Comparison of ENCODE assay signal across 25 cellular contexts in genomic region chr16:17196526-17196925, GRCh38.
DNase-seq lines count a peak whose midpoint lies in the region; ATAC-seq, FAIRE-seq and TF ChIP-seq lines count a peak whose summit lies in the region.
"Had no signal": no experiment of that assay in that cellular context is flagged by ENCODE, and none has a peak within 500 bp of the region (broad histone marks: within the 10 kb centered on the region; RNA-seq: fewer than 3 reads in every experiment).

No MANE protein-coding gene starts in this region.

- H2BK5ac ChIP-seq in neuronal stem cell (ENCODE audit: low read length), result no peak overlapping the region

- peak overlapping the region; percentile 56 for H3K27ac Mint-ChIP-seq in T-helper 17 cell
- H3K27ac Mint-ChIP-seq: B cell; CD4-positive, alpha-beta T cell had no signal

- no peak overlapping the region for H2BK12ac ChIP-seq in neuronal stem cell (ENCODE audit: low read length)

- no peak for TF ChIP-seq RAD21 in HepG2 (CRISPR knock-in tag; IDR thresholded peaks at IDR 0.05)

- ATAC-seq in HepG2, result no peak
- no peak for ATAC-seq in right lobe of liver
- ATAC-seq in T-helper 17 cell, result no peak
- ATAC-seq in HG03439 (IDR thresholded peaks at IDR 0.05; ENCODE audit: unreplicated experiment), result no peak
- ATAC-seq: A549, GM12878 had no signal

- H3K27me3 ChIP-seq in HepG2 (ENCODE audit: control insufficient read depth in 1 of 2, insufficient read depth in 2 of 2, low read length in 2 of 2) (peaks cover 0 to 8% of the 10 kb centered on the region in 2 experiments; a peak in 2 of 5 replicates), right lobe of liver (no peaks in the 10 kb centered on the region), neuronal stem cell (ENCODE audit: control insufficient read depth in 3 of 3, insufficient read depth in 3 of 3, low read depth in 1 of 3, low read length in 3 of 3) (no peaks in the 10 kb centered on the region)
- H3K27me3 ChIP-seq: BLaER1 treated with 17β-estradiol and CSF1 and Interleukin-3, amounts not matched to agents 10 nM and 100 nM had no signal

- H3K4me2 ChIP-seq in HepG2 (ENCODE audit: low read depth, low read length) (no peak overlapping the region), neuronal stem cell (ENCODE audit: insufficient read depth, low read length, poor library complexity, severe bottlenecking) (no peak overlapping the region)
- H3K4me2 ChIP-seq: A549; BLaER1 treated with 17β-estradiol and CSF1 and Interleukin-3, amounts not matched to agents 10 nM and 100 nM had no signal

- POLR2A ChIA-PET in HepG2 (lab: Yijun Ruan, JAX), result no interaction called here

- intact Hi-C loops in HepG2 (cut with micrococcal nuclease; ENCODE audit: unreplicated experiment), result no loop called here
- intact Hi-C loops in right lobe of liver (cut with DNase I), result no loop called here

- no peak overlapping the region for H3K4me3 Mint-ChIP-seq in T-helper 17 cell
- H3K4me3 Mint-ChIP-seq: B cell; CD4-positive, alpha-beta T cell; CD8-positive, alpha-beta memory T cell had no signal

- in situ Hi-C loops in HepG2 (cut with HindIII; ENCODE audit: extremely low pct_ligation_motif_present, low pct_unique_long_range_greater_than_20kb), result no loop called here

- H3K4me1 Mint-ChIP-seq in T-helper 17 cell, result peaks cover 8% of the 10 kb centered on the region
- H3K4me1 Mint-ChIP-seq: B cell had no signal

- TF ChIP-seq CTCF in HepG2 (CRISPR knock-in tag; IDR thresholded peaks at IDR 0.05) (no peak), right lobe of liver (IDR thresholded peaks at IDR 0.05) (no peak)

- DNase-seq in HepG2 (ENCODE audit: low spot score) (no peak), right lobe of liver (no peak), T-helper 17 cell (no peak), neuronal stem cell (ENCODE audit: low spot score) (no peak)
- no peak for DNase-seq in activated naive CD4-positive, alpha-beta T cell (lab: John Stamatoyannopoulos, UW)
- DNase-seq: AML-193; CD4-positive, alpha-beta T cell; CD8-positive, alpha-beta memory T cell; COR-L47; DMS 273 treated with DMSO at 0.1 percent for 48 hours; DMS153; DMS53; DMS79; DND-41; EL; GDM1 had no signal

- no peak overlapping the region for H3K27ac ChIP-seq in HepG2 (ENCODE audit: extremely low read length, insufficient read depth, low read length)
- H3K27ac ChIP-seq in right lobe of liver, result no peak overlapping the region
- no peak overlapping the region for H3K27ac ChIP-seq in neuronal stem cell (replicated peaks; ENCODE audit: low read length)
- H3K27ac ChIP-seq: 22Rv1; A549; BLaER1 treated with 17β-estradiol and CSF1 and Interleukin-3, amounts not matched to agents 10 nM and 100 nM; C4-2B had no signal

- H3K9ac ChIP-seq in HepG2 (ENCODE audit: insufficient read depth, low read depth, low read length) (no peak overlapping the region), neuronal stem cell (ENCODE audit: low read depth, low read length, poor library complexity) (peak overlapping the region; percentile 10)
- H3K9ac ChIP-seq: BLaER1 treated with 17β-estradiol and CSF1 and Interleukin-3, amounts not matched to agents 10 nM and 100 nM had no signal

- H3K9me3 ChIP-seq in HepG2 (ENCODE audit: low read length) (no peaks in the 10 kb centered on the region), right lobe of liver (no peaks in the 10 kb centered on the region), T-helper 17 cell (ENCODE audit: control insufficient read depth, low read length, poor library complexity, severe bottlenecking) (no peaks in the 10 kb centered on the region), neuronal stem cell (replicated peaks in 1 of 2; ENCODE audit: control insufficient read depth in 2 of 2, insufficient read depth in 1 of 2, low read depth in 1 of 2, low read length in 2 of 2) (no peaks in the 10 kb centered on the region)
- H3K9me3 ChIP-seq: A549 had no signal

- no peak overlapping the region for H2AK5ac ChIP-seq in neuronal stem cell (ENCODE audit: low read depth, low read length)

- no peak overlapping the region for H2BK15ac ChIP-seq in neuronal stem cell (ENCODE audit: low read length)

- no peak overlapping the region for H4K8ac ChIP-seq in neuronal stem cell (ENCODE audit: low read depth, low read length)

- CTCF ChIA-PET in HepG2 (lab: Yijun Ruan, JAX; ENCODE audit: low intra/inter-chr PET ratio, low total read pairs), result no interaction called here

- no peak for FAIRE-seq in HepG2 (lab: Jason Lieb, UNC)
- FAIRE-seq: A549, GM12878, GM12892, GM18507 had no signal

- no peak overlapping the region for H3K18ac ChIP-seq in neuronal stem cell (ENCODE audit: low read length)

- H3K4me1 ChIP-seq in HepG2 (ENCODE audit: insufficient read depth, low read length), result no peaks in the 10 kb centered on the region
- no peaks in the 10 kb centered on the region for H3K4me1 ChIP-seq in right lobe of liver
- H3K4me1 ChIP-seq in neuronal stem cell (ENCODE audit: control insufficient read depth in 2 of 2, insufficient read depth in 1 of 2, low read depth in 1 of 2, low read length in 2 of 2), result peaks cover 0 to 2% of the 10 kb centered on the region in 2 donors
- H3K4me1 ChIP-seq: A549; BLaER1 treated with 17β-estradiol and CSF1 and Interleukin-3, amounts not matched to agents 10 nM and 100 nM had no signal

- H2AFZ ChIP-seq in HepG2 (ENCODE audit: low read length) (no peak overlapping the region), neuronal stem cell (ENCODE audit: low read length) (no peak overlapping the region)

- no peak overlapping the region for H3K4ac ChIP-seq in neuronal stem cell (ENCODE audit: low read length)

- H4K20me1 ChIP-seq in HepG2 (ENCODE audit: insufficient read depth, low read length), result no peaks in the 10 kb centered on the region

- no peaks in the 10 kb centered on the region for H3K27me3 Mint-ChIP-seq in T-helper 17 cell
- H3K27me3 Mint-ChIP-seq: B cell; CD4-positive, alpha-beta T cell; CD8-positive, alpha-beta memory T cell had no signal

- no peak overlapping the region for H4K91ac ChIP-seq in neuronal stem cell (ENCODE audit: low read depth, low read length, poor library complexity)

- no peaks in the 10 kb centered on the region for H3K79me2 ChIP-seq in HepG2 (ENCODE audit: insufficient read depth, low read length)

- TF ChIP-seq POLR2A in HepG2 (IDR thresholded peaks at IDR 0.05; ENCODE audit: insufficient read depth in 1 of 2, low read depth in 2 of 2, low read length in 2 of 2) (no peak), right lobe of liver (IDR thresholded peaks at IDR 0.05) (no peak)

- no peak overlapping the region for H2BK120ac ChIP-seq in neuronal stem cell (ENCODE audit: low read depth, low read length)

- no peak overlapping the region for H3K23ac ChIP-seq in neuronal stem cell (ENCODE audit: low read depth, low read length, poor library complexity)

- no peak overlapping the region for H3K14ac ChIP-seq in neuronal stem cell (ENCODE audit: low read length)

- no peaks in the 10 kb centered on the region for H3K79me1 ChIP-seq in neuronal stem cell (ENCODE audit: low read depth, low read length)

- H3K4me3 ChIP-seq in HepG2 (replicated peaks in 1 of 3; ENCODE audit: insufficient read depth in 1 of 3, low read depth in 2 of 3, low read length in 3 of 3), result no peak overlapping the region
- no peak overlapping the region for H3K4me3 ChIP-seq in right lobe of liver
- H3K4me3 ChIP-seq in neuronal stem cell (ENCODE audit: low read length in 2 of 2), result no peak overlapping the region
- H3K4me3 ChIP-seq: A549; BLaER1 treated with 17β-estradiol and CSF1 and Interleukin-3, amounts not matched to agents 10 nM and 100 nM; GM12878 had no signal

- 3% methylated on average over 3 of the region's 3 CpGs for WGBS in HepG2 (ENCODE audit: low lambda C conversion rate)
- WGBS in right lobe of liver (ENCODE audit: insufficient coverage, low coverage, low lambda C conversion rate, missing lambda C conversion rate), result 37% methylated on average over 2 of the region's 3 CpGs
- WGBS in neuronal stem cell (ENCODE audit: extremely low coverage in 2 of 2, insufficient read length in 2 of 2, insufficient replicate concordance in 1 of 2), 2 donors, result no CpG with 5 or more reads among the region's 3 CpGs

- BruUV-seq in HepG2 (replicated peaks; lab: Mats Ljungman, UMichigan), result no TSS peak

- H3K36me3 ChIP-seq in HepG2 (replicated peaks in 1 of 2; ENCODE audit: control insufficient read depth in 1 of 2, insufficient read depth in 2 of 2, low read length in 2 of 2), result no peaks in the 10 kb centered on the region
- H3K36me3 ChIP-seq in right lobe of liver, result no peaks in the 10 kb centered on the region
- H3K36me3 ChIP-seq in neuronal stem cell (replicated peaks in 1 of 2; ENCODE audit: control insufficient read depth in 2 of 2, insufficient read depth in 2 of 2, low read length in 2 of 2), result peaks cover 2 to 4% of the 10 kb centered on the region in 2 donors

- no peak for TF ChIP-seq EP300 in HepG2 (IDR thresholded peaks at IDR 0.05; ENCODE audit: low read depth in 2 of 2, low read length in 2 of 2)
- no peak for TF ChIP-seq EP300 in HepG2 (CRISPR knock-in tag; IDR thresholded peaks at IDR 0.05; ENCODE audit: borderline replicate concordance)

- peaks cover 8% of the 10 kb centered on the region for H3K36me3 Mint-ChIP-seq in T-helper 17 cell (ENCODE audit: low read depth)

TF ChIP-seq in HepG2, 621 proteins besides CTCF, POLR2A, EP300 and RAD21:
- TF ChIP-seq MAFF (IDR thresholded peaks at IDR 0.05; ENCODE audit: low read depth, low read length), result peak; percentile 69
- TF ChIP-seq MAFK (conservative IDR thresholded peaks at IDR 0.05 in 1 of 2, IDR thresholded peaks at IDR 0.05 in 1 of 2; ENCODE audit: low read length in 2 of 2), result peak; percentile 71 to 81
- no peak for TF ChIP-seq TMF1 (CRISPR knock-in tag; IDR thresholded peaks at IDR 0.05; ENCODE audit: low read depth)
